ENCODE assay signal across 9 cellular contexts in genomic region chr2:64145119-64145518, GRCh38. TPM values are rescaled to one million over a fixed set of nuclear protein-coding genes. Genes with fewer than 3 reads are reported as not detected.
DNase-seq lines count a peak whose midpoint lies in the region; ATAC-seq and TF ChIP-seq lines count a peak whose summit lies in the region.
"Had no signal": no experiment of that assay in that cellular context is flagged by ENCODE, and none has a peak within 500 bp of the region (broad histone marks: within the 10 kb centered on the region; RNA-seq: fewer than 3 reads in every experiment).

No MANE protein-coding gene starts in this region.

- H3K27me3 Mint-ChIP-seq in activated B cell treated with CpG ODN at 0.5 μM for 24 hours = no peaks in the 10 kb centered on the region

- peaks cover 8% of the 10 kb centered on the region in 2 donors for H3K36me3 Mint-ChIP-seq in activated naive CD4-positive, alpha-beta T cell treated with anti-CD3 and anti-CD28 coated beads, Interleukin-2, amount 50 U/mL, for 72 hours
- peaks cover 18% of the 10 kb centered on the region for H3K36me3 Mint-ChIP-seq in activated B cell treated with CpG ODN at 0.5 μM for 24 hours (ENCODE audit: low read depth)

- H3K4me3 Mint-ChIP-seq in activated B cell treated with CpG ODN at 0.5 μM for 24 hours = peak overlapping the region; percentile 91

- no peaks in the 10 kb centered on the region for H3K9me3 Mint-ChIP-seq in activated naive CD4-positive, alpha-beta T cell treated with anti-CD3 and anti-CD28 coated beads, Interleukin-2, amount 50 U/mL, for 72 hours
- no peaks in the 10 kb centered on the region for H3K9me3 Mint-ChIP-seq in activated B cell treated with CpG ODN at 0.5 μM for 24 hours
- H3K9me3 Mint-ChIP-seq: activated T-cell treated with anti-CD3 and anti-CD28 coated beads, Interleukin-2, amount 50 U/mL, for 4 hours had no signal

- H3K4me1 Mint-ChIP-seq in activated B cell treated with CpG ODN at 0.5 μM for 24 hours = peaks cover 29% of the 10 kb centered on the region

- CTCF ChIA-PET in activated B cell treated with CpG ODN at 0.5 μM for 24 hours (lab: Charles Lee) = no interaction called here

- intact Hi-C loops in activated B cell treated with CpG ODN at 0.5 μM for 24 hours (cut with micrococcal nuclease) = loop anchor here (2.0 kb wide), 1 partner anchor 34 kb away; no protein-coding TSS in a partner anchor

- H3K27ac Mint-ChIP-seq in activated naive CD4-positive, alpha-beta T cell treated with anti-CD3 and anti-CD28 coated beads, Interleukin-2, amount 50 U/mL, for 72 hours = peak overlapping the region; percentile 87 to 95
- H3K27ac Mint-ChIP-seq in activated B cell treated with CpG ODN at 0.5 μM for 24 hours = no peak overlapping the region

- DNase-seq in activated naive CD4-positive, alpha-beta T cell treated with anti-CD3 and anti-CD28 coated beads, Interleukin-2, amount 50 U/mL, for 72 hours (ENCODE audit: low spot score in 2 of 2) = no peak
- DNase-seq in activated naive CD4-positive, alpha-beta T cell treated with Interleukin-2 at 50 U/mL for 16 hours = no peak
- DNase-seq in activated B cell treated with CpG ODN at 0.5 μM for 24 hours (no peak), iPS-NIHi11 (ENCODE audit: low spot score) (peak; percentile 24), SKM-1 treated with dmso at 0.1 percent for 144 hours (lab: John Stamatoyannopoulos, UW; ENCODE audit: unreplicated experiment) (no peak)
- DNase-seq: activated T-cell treated with anti-CD3 and anti-CD28 coated beads, Interleukin-2, amount 50 U/mL, for 4 hours had no signal

- ATAC-seq in activated naive CD4-positive, alpha-beta T cell treated with anti-CD3 and anti-CD28 coated beads, Interleukin-2, amount 50 U/mL, for 72 hours = no peak
- ATAC-seq in activated B cell treated with CpG ODN at 0.5 μM for 24 hours (ENCODE audit: low read depth) = no peak
- no peak for ATAC-seq in HG03469 (IDR thresholded peaks at IDR 0.05; ENCODE audit: unreplicated experiment)
- no peak for ATAC-seq in HG03108 (IDR thresholded peaks at IDR 0.05; ENCODE audit: unreplicated experiment)
- ATAC-seq in HG03439 (IDR thresholded peaks at IDR 0.05; ENCODE audit: unreplicated experiment) = no peak

- TF ChIP-seq CTCF in activated B cell treated with CpG ODN at 0.5 μM for 24 hours (IDR thresholded peaks at IDR 0.05) = no peak

- POLR2A ChIA-PET in activated B cell treated with CpG ODN at 0.5 μM for 24 hours (lab: Charles Lee) = interaction anchor here (1.4 to 3.3 kb wide), 2 partner anchors 8 to 59 kb away, joined by 6 to 9 read pairs; no protein-coding TSS in a partner anchor

RNA-seq across cellular contexts. Expression of gene PELI1, which starts 0.9 kb away (rescaled TPM):
- total RNA-seq in activated naive CD4-positive, alpha-beta T cell treated with anti-CD3 and anti-CD28 coated beads, Interleukin-2, amount 50 U/mL, for 72 hours = 10 to 100 TPM; 32.7 to 38.7 TPM
- total RNA-seq in activated B cell treated with CpG ODN at 0.5 μM for 24 hours = 81.4 and 93.1 TPM in 2 replicates
